In genomic region chr11:106733518-106734162, GRCh38 we compare ENCODE assay signal across 1 cellular context.
TF ChIP-seq lines count a peak whose summit lies in the region.

No MANE protein-coding gene starts in this region.

TF ChIP-seq in GM23338, 12 proteins besides CTCF, POLR2A, EP300 and RAD21 (continued from another document):
- TF ChIP-seq ZNF462 (CRISPR knock-in tag; IDR thresholded peaks at IDR 0.05) (no peak), ZNF331 (CRISPR knock-in tag; IDR thresholded peaks at IDR 0.05; ENCODE audit: low read depth) (no peak)
